ENCODE assay signal across 8 cellular contexts in the genomic region with DNA sequence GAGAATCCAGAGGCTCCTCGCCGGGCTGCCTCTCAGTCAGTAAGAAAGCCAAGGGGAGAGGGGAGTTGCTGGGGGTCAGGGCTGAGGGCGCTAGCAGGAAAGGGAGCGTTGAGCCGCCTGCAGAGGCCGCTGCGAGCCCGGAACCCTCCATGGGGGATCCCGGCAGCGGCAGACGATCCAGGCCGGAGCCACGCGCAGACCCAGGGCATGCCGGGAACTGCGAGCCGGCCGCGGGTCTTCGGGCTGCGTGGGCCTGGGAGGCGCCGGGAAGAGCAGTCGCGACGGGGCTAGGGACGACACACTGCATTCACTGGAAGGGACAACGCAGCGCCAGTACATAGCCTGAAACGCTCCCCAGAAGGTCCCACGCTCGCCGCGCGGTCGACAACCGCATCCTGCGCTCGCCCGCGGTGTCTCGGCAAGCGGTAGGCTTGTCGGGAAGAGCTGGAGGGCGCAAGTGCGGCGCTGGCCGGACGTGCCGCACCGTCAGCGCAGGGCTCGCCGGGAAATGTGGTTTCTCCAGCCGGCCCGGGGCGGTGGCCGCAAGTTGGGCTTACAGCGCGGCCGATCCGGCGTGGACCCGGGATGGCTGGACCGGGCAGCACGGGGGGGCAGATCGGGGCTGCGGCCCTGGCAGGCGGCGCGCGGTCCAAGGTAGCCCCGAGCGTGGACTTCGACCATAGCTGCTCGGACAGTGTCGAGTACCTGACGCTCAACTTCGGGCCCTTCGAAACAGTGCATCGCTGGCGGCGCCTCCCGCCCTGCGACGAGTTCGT. TPM values are rescaled to one million over a fixed set of nuclear protein-coding genes. Genes with fewer than 3 reads are reported as not detected.
A peak's percentile ranks its signal among the peaks of the same experiment; 100 is the strongest.
DNase-seq lines count a peak whose midpoint lies in the region; ATAC-seq and TF ChIP-seq lines count a peak whose summit lies in the region.

A gene (plus strand): TSS at position 511 of the 776 bp plus-strand sequence. CDS start 75 bp downstream, at position 586.

- H3K4me3 ChIP-seq in iPS-11a (ENCODE audit: low read depth, low read length), result peak within 1 kb of the TSS; percentile 85
- H3K4me3 ChIP-seq in skeletal muscle cell (ENCODE audit: low read depth, low read length), result peak within 1 kb of the TSS; percentile 92

- peaks cover 10% of the 10 kb centered on the region for H3K36me3 Mint-ChIP-seq in brain

- peak; percentile 87 for ATAC-seq in HG02759 (IDR thresholded peaks at IDR 0.05; ENCODE audit: unreplicated experiment)

- peak within 1 kb of the TSS; percentile 98 to 100 (median 99) for H3K4me3 Mint-ChIP-seq in brain

- H3K27me3 Mint-ChIP-seq in brain, result no peaks in the 10 kb centered on the region

- peak within 1 kb of the TSS; percentile 92 to 99 (median 97) for H3K27ac Mint-ChIP-seq in brain

- DNase-seq in NCI-H187 (lab: John Stamatoyannopoulos, UW) (peak; percentile 33 to 38), NCI-H187 treated with DMSO at 0.1 percent for 48 hours (lab: John Stamatoyannopoulos, UW) (no peak), NCI-H1436 treated with DMSO at 0.1 percent for 48 hours (lab: John Stamatoyannopoulos, UW) (peak; percentile 24), UCSD-AML1 (lab: John Stamatoyannopoulos, UW; ENCODE audit: unreplicated experiment) (peak; percentile 88), skeletal muscle cell (ENCODE audit: low read depth) (peak; percentile 54)

- peaks cover 0 to 8% (median 0%) of the 10 kb centered on the region in 5 experiments for H3K9me3 Mint-ChIP-seq in brain

- TF ChIP-seq CTCF in brain (conservative IDR thresholded peaks at IDR 0.05), result peak; percentile 32 to 51

- peaks cover 47% of the 10 kb centered on the region for H3K4me1 Mint-ChIP-seq in brain

RNA-seq across cellular contexts. Expression of the gene that starts here (rescaled TPM):
- polyA plus RNA-seq in brain (ENCODE audit: insufficient read depth, low read depth, low replicate concordance), result 25.4 TPM
